ENCODE assay signal across 12 cellular contexts in the genomic region with DNA sequence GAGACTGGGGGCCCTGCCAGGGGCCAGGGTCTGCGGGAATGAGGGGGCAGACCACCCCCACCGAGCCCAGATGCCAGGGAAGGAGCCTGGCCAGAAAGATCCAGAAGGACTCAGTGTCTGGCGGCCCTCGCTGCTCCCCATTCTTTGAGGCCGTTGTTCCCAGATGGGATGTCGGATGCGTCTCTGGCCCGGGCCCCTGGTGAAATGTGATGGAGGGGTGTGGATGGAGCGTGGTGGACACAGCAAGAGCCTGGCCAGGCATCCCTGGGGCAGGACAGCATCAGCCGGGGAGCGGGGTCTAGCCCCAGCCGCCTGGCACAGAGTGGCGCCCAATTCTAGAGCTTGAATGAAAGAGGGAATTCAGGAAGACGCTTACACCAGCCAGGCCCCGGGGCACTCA. TPM values are rescaled to one million over a fixed set of nuclear protein-coding genes. Genes with fewer than 3 reads are reported as not detected.
"Had no signal": no experiment of that assay in that cellular context is flagged by ENCODE, and none has a peak within 500 bp of the region (broad histone marks: within the 10 kb centered on the region; RNA-seq: fewer than 3 reads in every experiment).

No MANE protein-coding gene starts in this region.

- H3K9me3 ChIP-seq: gastrocnemius medialis, tibial artery had no signal

- H3K36me3 ChIP-seq: cardiac muscle cell, gastrocnemius medialis, neural progenitor cell, tibial artery had no signal

- H2AFZ ChIP-seq: neural progenitor cell had no signal

- H3K4me1 ChIP-seq: neural progenitor cell had no signal

- H3K27me3 ChIP-seq: cardiac muscle cell had no signal

- DNase-seq: activated CD4-positive, alpha-beta T cell treated with anti-CD3 and anti-CD28 coated beads for 4 hours; activated T-cell treated with anti-CD3 and anti-CD28 coated beads, Interleukin-2, amount 50 U/mL, for 1 hour; cortex of kidney; effector CD8-positive, alpha-beta T cell; gastrocnemius medialis; left ventricle myocardium superior; midbrain; small intestine; T-cell; tibial artery had no signal

- H3K4me3 ChIP-seq: cardiac muscle cell, gastrocnemius medialis, neural progenitor cell, tibial artery had no signal

- H3K4me2 ChIP-seq: neural progenitor cell had no signal

- H3K9ac ChIP-seq: neural progenitor cell had no signal

- H3K27ac ChIP-seq: cardiac muscle cell, gastrocnemius medialis, neural progenitor cell, tibial artery had no signal

RNA-seq across cellular contexts. Expression of gene NKD2, which starts 46.2 kb away (rescaled TPM):
- total RNA-seq: gastrocnemius medialis had no signal
